In genomic region chr6:117497237-117497636, GRCh38 we compare ENCODE assay signal across 20 cellular contexts. TPM values are rescaled to one million over a fixed set of nuclear protein-coding genes. Genes with fewer than 3 reads are reported as not detected.
DNase-seq lines count a peak whose midpoint lies in the region; ATAC-seq, FAIRE-seq and TF ChIP-seq lines count a peak whose summit lies in the region.
"Had no signal": no experiment of that assay in that cellular context is flagged by ENCODE, and none has a peak within 500 bp of the region (broad histone marks: within the 10 kb centered on the region; RNA-seq: fewer than 3 reads in every experiment).

No MANE protein-coding gene starts in this region.

- H3F3A ChIP-seq in SK-N-SH (replicated peaks; ENCODE audit: insufficient read depth) (peaks cover 74% of the 10 kb centered on the region), smooth muscle cell (ENCODE audit: low read depth) (peaks cover 19% of the 10 kb centered on the region)

- H3K4me3 Mint-ChIP-seq in WTC11 = no peak overlapping the region
- H3K4me3 Mint-ChIP-seq in activated CD4-positive, alpha-beta memory T cell treated with anti-CD3 and anti-CD28 coated beads for 36 hours = no peak overlapping the region
- H3K4me3 Mint-ChIP-seq: B cell, naive B cell, T-cell had no signal

- no peaks in the 10 kb centered on the region for H3K27me3 ChIP-seq in SK-N-SH (ENCODE audit: insufficient read depth)
- no peaks in the 10 kb centered on the region for H3K27me3 ChIP-seq in bronchial epithelial cell (ENCODE audit: control insufficient read depth, insufficient read depth, low read length)
- no peaks in the 10 kb centered on the region for H3K27me3 ChIP-seq in keratinocyte (ENCODE audit: control insufficient read depth, extremely low read depth, insufficient read depth, low read length)
- H3K27me3 ChIP-seq in smooth muscle cell (ENCODE audit: low read depth) = no peaks in the 10 kb centered on the region
- H3K27me3 ChIP-seq: right lobe of liver, transverse colon had no signal

- H3K9me3 Mint-ChIP-seq in WTC11 = no peaks in the 10 kb centered on the region
- H3K9me3 Mint-ChIP-seq in activated CD4-positive, alpha-beta memory T cell treated with anti-CD3 and anti-CD28 coated beads for 36 hours = no peaks in the 10 kb centered on the region
- H3K9me3 Mint-ChIP-seq: naive B cell, T-cell had no signal

- H3K27me3 Mint-ChIP-seq in WTC11 (ENCODE audit: low read depth) = no peaks in the 10 kb centered on the region
- H3K27me3 Mint-ChIP-seq in activated CD4-positive, alpha-beta memory T cell treated with anti-CD3 and anti-CD28 coated beads for 36 hours = no peaks in the 10 kb centered on the region
- H3K27me3 Mint-ChIP-seq: T-cell had no signal

- H3K4me3 ChIP-seq in SK-N-SH (ENCODE audit: low read depth in 2 of 2, low read length in 1 of 2) (no peak overlapping the region), bronchial epithelial cell (ENCODE audit: low read depth, low read length) (no peak overlapping the region), keratinocyte (ENCODE audit: control insufficient read depth in 2 of 3, extremely low read depth in 1 of 3, insufficient read depth in 2 of 3, low read depth in 1 of 3, low read length in 3 of 3) (no peak overlapping the region), smooth muscle cell (no peak overlapping the region)
- H3K4me3 ChIP-seq: right lobe of liver, transverse colon had no signal

- H3K9me3 ChIP-seq in SK-N-SH (no peaks in the 10 kb centered on the region), keratinocyte (ENCODE audit: control insufficient read depth, low read depth, low read length) (no peaks in the 10 kb centered on the region), smooth muscle cell (replicated peaks; ENCODE audit: low read depth) (no peaks in the 10 kb centered on the region)
- H3K9me3 ChIP-seq: right lobe of liver, transverse colon had no signal

- TF ChIP-seq CTCF in SK-N-SH (IDR thresholded peaks at IDR 0.05) = no peak
- no peak for TF ChIP-seq CTCF in bronchial epithelial cell (IDR thresholded peaks at IDR 0.05; ENCODE audit: insufficient read depth, low read length, severe bottlenecking)
- TF ChIP-seq CTCF in keratinocyte (optimal IDR thresholded peaks at IDR 0.05 in 1 of 3, IDR thresholded peaks at IDR 0.05 in 1 of 3, conservative IDR thresholded peaks at IDR 0.05 in 1 of 3; ENCODE audit: extremely low read depth in 1 of 3, insufficient read depth in 2 of 3, low read length in 3 of 3) = no peak
- TF ChIP-seq CTCF in smooth muscle cell (IDR thresholded peaks at IDR 0.05; ENCODE audit: borderline replicate concordance, insufficient read depth, poor library complexity, severe bottlenecking) = no peak
- TF ChIP-seq CTCF in WTC11 (IDR thresholded peaks at IDR 0.05) = no peak

- H4K20me1 ChIP-seq in SK-N-SH (ENCODE audit: insufficient read depth) (no peaks in the 10 kb centered on the region), keratinocyte (ENCODE audit: control insufficient read depth, extremely low read depth, insufficient read depth, low read length) (no peaks in the 10 kb centered on the region), smooth muscle cell (ENCODE audit: low read depth) (peaks cover 3% of the 10 kb centered on the region)

- H3K4me1 ChIP-seq in SK-N-SH (ENCODE audit: control insufficient read depth in 1 of 2, insufficient read depth in 2 of 2, low read depth in 1 of 2, low read length in 1 of 2) = peaks cover 0 to 50% of the 10 kb centered on the region in 2 experiments; a peak in 3 of 4 replicates
- H3K4me1 ChIP-seq in keratinocyte (ENCODE audit: control insufficient read depth, extremely low read depth, insufficient read depth, low read length) = peaks cover 49% of the 10 kb centered on the region
- peaks cover 50% of the 10 kb centered on the region for H3K4me1 ChIP-seq in smooth muscle cell (ENCODE audit: low read depth)

- DNase-seq in SK-N-SH = no peak
- peak; percentile 38 for DNase-seq in bronchial epithelial cell (ENCODE audit: low read depth)
- no peak for DNase-seq in keratinocyte (ENCODE audit: low read depth, low spot score)
- DNase-seq in smooth muscle cell (lab: John Stamatoyannopoulos, UW; ENCODE audit: unreplicated experiment) = no peak
- no peak for DNase-seq in WTC11 (ENCODE audit: low spot score)
- DNase-seq in activated CD4-positive, alpha-beta memory T cell treated with anti-CD3 and anti-CD28 coated beads for 36 hours = no peak
- DNase-seq: COR-L47; foreskin melanocyte; naive B cell; NCI-H1048; NCI-H2081; right lobe of liver; stimulated activated naive CD4-positive, alpha-beta T cell treated with Interleukin-2 at 50 U/mL for 16 hours; T-cell; transverse colon had no signal

- H3K36me3 ChIP-seq in SK-N-SH (replicated peaks in 1 of 2; ENCODE audit: control insufficient read depth in 1 of 2, insufficient read depth in 2 of 2, low read length in 1 of 2) (peaks cover 0 to 3% of the 10 kb centered on the region in 2 experiments), bronchial epithelial cell (ENCODE audit: control insufficient read depth, insufficient read depth, low read length) (no peaks in the 10 kb centered on the region), keratinocyte (ENCODE audit: control insufficient read depth in 2 of 2, extremely low read depth in 1 of 2, insufficient read depth in 2 of 2, low read length in 2 of 2) (peaks cover 0 to 4% of the 10 kb centered on the region in 2 experiments), smooth muscle cell (ENCODE audit: low read depth) (no peaks in the 10 kb centered on the region)
- H3K36me3 ChIP-seq: right lobe of liver, transverse colon had no signal

- FAIRE-seq in bronchial epithelial cell (lab: Jason Lieb, UNC) (no peak), keratinocyte (lab: Jason Lieb, UNC) (no peak)

- no peak overlapping the region for H3K27ac Mint-ChIP-seq in WTC11
- no peak overlapping the region for H3K27ac Mint-ChIP-seq in activated CD4-positive, alpha-beta memory T cell treated with anti-CD3 and anti-CD28 coated beads for 36 hours
- H3K27ac Mint-ChIP-seq: B cell, T-cell had no signal

- peak overlapping the region; percentile 64 for H3K4me2 ChIP-seq in SK-N-SH
- H3K4me2 ChIP-seq in keratinocyte (ENCODE audit: control insufficient read depth, extremely low read depth, insufficient read depth, low read depth, low read length) = peak overlapping the region; percentile 79
- peak overlapping the region; percentile 77 for H3K4me2 ChIP-seq in smooth muscle cell
- H3K4me2 ChIP-seq: KMS-11 had no signal

- H3K9me2 ChIP-seq in SK-N-SH = no peaks in the 10 kb centered on the region

- POLR2A ChIA-PET in SK-N-SH (lab: Yijun Ruan, JAX) = no interaction called here
- POLR2A ChIA-PET in WTC11 (lab: Charles Lee) = no interaction called here
- POLR2A ChIA-PET in activated CD4-positive, alpha-beta memory T cell treated with anti-CD3 and anti-CD28 coated beads for 36 hours (lab: Charles Lee) = no interaction called here

- ATAC-seq in SK-N-SH treated with all-trans-retinoic acid at 6 μM for 48 hours (no peak), HG03571 (IDR thresholded peaks at IDR 0.05; ENCODE audit: unreplicated experiment) (no peak), WTC11 (no peak)
- ATAC-seq: T-cell had no signal

- TF ChIP-seq EP300 in SK-N-SH (IDR thresholded peaks at IDR 0.05; ENCODE audit: borderline replicate concordance in 1 of 2, low read depth in 1 of 2, low read length in 1 of 2) = no peak

- no peak for TF ChIP-seq RAD21 in SK-N-SH (IDR thresholded peaks at IDR 0.05; ENCODE audit: low read length)

- H3K9ac ChIP-seq in SK-N-SH (peak overlapping the region; percentile 47; the same call in 1 of the 2 replicates), keratinocyte (ENCODE audit: control insufficient read depth, extremely low read depth, insufficient read depth, low read length) (peak overlapping the region; percentile 76), smooth muscle cell (ENCODE audit: low read depth) (peak overlapping the region; percentile 58)
- H3K9ac ChIP-seq: KMS-11 had no signal

- intact Hi-C loops in activated CD4-positive, alpha-beta memory T cell treated with anti-CD3 and anti-CD28 coated beads for 36 hours (cut with micrococcal nuclease) = no loop called here

- peaks cover 4% of the 10 kb centered on the region; the same call in 1 of the 2 replicates for H3K4me1 Mint-ChIP-seq in WTC11
- H3K4me1 Mint-ChIP-seq in activated CD4-positive, alpha-beta memory T cell treated with anti-CD3 and anti-CD28 coated beads for 36 hours (ENCODE audit: low read depth) = peaks cover 16% of the 10 kb centered on the region
- H3K4me1 Mint-ChIP-seq: B cell, naive B cell had no signal

- dilution Hi-C loops in keratinocyte (cut with MboI; ENCODE audit: extremely low pct_ligation_motif_present, low sequenced_read_pairs) = no loop called here

- CTCF ChIA-PET in SK-N-SH (lab: Yijun Ruan, JAX) = interaction anchor here (1.1 kb wide), 1 partner anchor 47 kb away, joined by 3 read pairs; no protein-coding TSS in a partner anchor
- CTCF ChIA-PET in WTC11 (lab: Charles Lee) = no interaction called here
- CTCF ChIA-PET in activated CD4-positive, alpha-beta memory T cell treated with anti-CD3 and anti-CD28 coated beads for 36 hours (lab: Charles Lee) = no interaction called here

- H3K27ac ChIP-seq in SK-N-SH (ENCODE audit: low read depth in 2 of 2, low read length in 1 of 2) = peak overlapping the region; percentile 83 to 97; a peak in 3 of 4 replicates
- peak overlapping the region; percentile 97 for H3K27ac ChIP-seq in keratinocyte (ENCODE audit: control insufficient read depth, insufficient read depth, low read length)
- peak overlapping the region; percentile 96 for H3K27ac ChIP-seq in smooth muscle cell (ENCODE audit: low read depth)
- H3K27ac ChIP-seq: 22Rv1, KMS-11, right lobe of liver had no signal

- 24% methylated on average over 1 of the region's 1 CpG for WGBS in SK-N-SH (ENCODE audit: low lambda C conversion rate)
- WGBS in smooth muscle cell (ENCODE audit: low lambda C conversion rate) = 35% methylated on average over 1 of the region's 1 CpG

- H2AFZ ChIP-seq in SK-N-SH (ENCODE audit: low read depth) (no peak overlapping the region), keratinocyte (ENCODE audit: control insufficient read depth, low read length) (no peak overlapping the region), smooth muscle cell (ENCODE audit: low read depth) (no peak overlapping the region)

- no peaks in the 10 kb centered on the region for H3K36me3 Mint-ChIP-seq in WTC11
- H3K36me3 Mint-ChIP-seq in activated CD4-positive, alpha-beta memory T cell treated with anti-CD3 and anti-CD28 coated beads for 36 hours = no peaks in the 10 kb centered on the region
- H3K36me3 Mint-ChIP-seq: naive B cell, T-cell had no signal

- H3K79me2 ChIP-seq in SK-N-SH (ENCODE audit: insufficient read depth) (peaks cover 90% of the 10 kb centered on the region), keratinocyte (ENCODE audit: control insufficient read depth, insufficient read depth, low read length) (peaks cover 59% of the 10 kb centered on the region), smooth muscle cell (ENCODE audit: low read depth) (peaks cover 94% of the 10 kb centered on the region)

- H3K9me1 ChIP-seq in keratinocyte (ENCODE audit: control insufficient read depth, extremely low read depth, insufficient read depth, low read length) = no peaks in the 10 kb centered on the region

RNA-seq across cellular contexts. Expression of gene DCBLD1, which starts 14.8 kb away (rescaled TPM):
- polyA plus RNA-seq in SK-N-SH (2012; rRNA removed) (82.2 and 91.5 TPM in 2 replicates), keratinocyte (15.8 to 21.7 TPM (median 21.0 TPM) in 3 replicates), smooth muscle cell (44.6 and 77.5 TPM in 2 replicates)
- 82.3 and 82.9 TPM in 2 replicates for polyA plus RNA-seq in SK-N-SH (2012; cell fraction: cytosol; rRNA removed)
- polyA plus RNA-seq in SK-N-SH (2012; cell fraction: nucleus; rRNA removed) = 97.1 and 145 TPM in 2 replicates
- total RNA-seq in bronchial epithelial cell (39.7 and 64.8 TPM in 2 replicates), smooth muscle cell (82.1 and 86.1 TPM in 2 replicates), WTC11 (2021) (9.6 to 11.2 TPM (median 10.6 TPM) in 3 replicates)
- 24.9 TPM for polyA plus RNA-seq in keratinocyte (2011; ENCODE audit: low read depth)
- 7.7 and 10.3 TPM in 2 replicates for polyA plus RNA-seq in keratinocyte (2011; cell fraction: cytosol; rRNA removed)
- polyA plus RNA-seq in keratinocyte (2011; cell fraction: nucleus; rRNA removed) = 25.4 and 31.5 TPM in 2 replicates
- polyA plus RNA-seq in keratinocyte (2012; ENCODE audit: low replicate concordance) = 10.5 and 17.1 TPM in 2 replicates
- polyA minus RNA-seq in keratinocyte = 7.9 to 19.4 TPM (median 16.5 TPM) in 3 replicates
- 20.3 TPM for polyA minus RNA-seq in keratinocyte (2011; cell fraction: cytosol; rRNA and poly(A)+ RNA removed)
- polyA minus RNA-seq in keratinocyte (2011; cell fraction: nucleus; rRNA and poly(A)+ RNA removed) = 31.2 and 42.1 TPM in 2 replicates
- 1 to 10 TPM; 4.4 to 4.5 TPM for total RNA-seq in activated CD4-positive, alpha-beta memory T cell treated with anti-CD3 and anti-CD28 coated beads for 36 hours
